Comparison of ENCODE assay signal across 1 cellular context in genomic region chr14:90274019-90274418, GRCh38.
TF ChIP-seq lines count a peak whose summit lies in the region.

No MANE protein-coding gene starts in this region.

TF ChIP-seq in SK-N-SH treated with all-trans-retinoic acid at 6 μM for 48 hours, 23 proteins besides CTCF, POLR2A, EP300 and RAD21 (continued from another document):
- no peak for TF ChIP-seq PATZ1 (CRISPR knock-in tag; IDR thresholded peaks at IDR 0.05; ENCODE audit: borderline replicate concordance)
- TF ChIP-seq ZNF8 (CRISPR knock-in tag; IDR thresholded peaks at IDR 0.05): no peak
- TF ChIP-seq TOX (CRISPR knock-in tag; IDR thresholded peaks at IDR 0.05; ENCODE audit: borderline replicate concordance): no peak
